Comparison of ENCODE assay signal across 8 cellular contexts in the genomic region with DNA sequence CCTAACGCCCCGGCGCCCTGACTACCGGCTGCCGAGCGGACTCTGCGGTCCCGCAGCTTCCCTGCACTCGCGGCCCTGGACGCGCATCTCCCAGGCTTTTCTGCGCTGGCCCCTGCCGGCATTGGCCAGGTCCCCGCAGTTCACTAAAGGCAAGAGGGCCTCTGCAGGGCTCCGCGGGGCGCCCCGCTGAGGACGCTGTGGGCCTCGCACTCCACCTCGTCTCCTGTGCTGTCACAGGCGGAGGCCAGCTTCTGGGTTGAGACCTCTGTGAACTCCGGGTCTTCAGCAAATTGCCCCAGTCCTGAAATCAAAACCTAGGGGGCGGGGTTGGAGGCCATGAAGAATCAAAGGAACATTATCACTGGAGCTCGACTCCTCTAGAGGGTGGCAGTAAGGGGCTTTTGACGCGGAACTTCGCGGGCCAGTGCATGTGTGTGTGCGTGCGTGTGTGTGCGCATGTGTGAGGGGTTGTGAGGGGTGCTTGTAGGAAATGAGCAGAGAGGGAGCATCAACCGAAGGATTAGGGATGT.
A peak's percentile ranks its signal among the peaks of the same experiment; 100 is the strongest.
DNase-seq lines count a peak whose midpoint lies in the region; ATAC-seq and TF ChIP-seq lines count a peak whose summit lies in the region.

No MANE protein-coding gene starts in this region.

- peaks cover 37 to 64% of the 10 kb centered on the region in 2 donors for H3K27me3 Mint-ChIP-seq in T-cell
- H3K27me3 Mint-ChIP-seq in memory B cell, result peaks cover 17% of the 10 kb centered on the region

- peak overlapping the region; percentile 81 to 93 (median 87) for H3K4me3 Mint-ChIP-seq in T-cell
- peak overlapping the region; percentile 97 for H3K4me3 Mint-ChIP-seq in memory B cell

- TF ChIP-seq CTCF in colonic mucosa (IDR thresholded peaks at IDR 0.05) (no peak), stomach (IDR thresholded peaks at IDR 0.05) (peak in 2 of 7 experiments; percentile 16 to 18)

- peak overlapping the region in 1 of 2 donors; percentile 62 for H3K27ac Mint-ChIP-seq in T-cell
- peak overlapping the region; percentile 54 for H3K27ac Mint-ChIP-seq in memory B cell

- WGBS in stomach, 5 donors, result 29 to 46% (median 39%) methylated on average over 25 to 34 of the region's 34 CpGs

- H3K4me1 Mint-ChIP-seq in T-cell (peaks cover 15 to 22% (median 20%) of the 10 kb centered on the region in 3 donors), memory B cell (peaks cover 8% of the 10 kb centered on the region)

- DNase-seq in T-cell (peak in 31 of 34 experiments; percentile 5 to 43 (median 18)), colonic mucosa (peak; percentile 44), memory B cell (ENCODE audit: low spot score in 2 of 2) (peak in 1 of 2 donors; percentile 39), stomach (peak; percentile 28), NCI-H2029 treated with DMSO at 0.1 percent for 48 hours (lab: John Stamatoyannopoulos, UW) (no peak), DMS153 (lab: John Stamatoyannopoulos, UW) (no peak), DMS79 (lab: John Stamatoyannopoulos, UW) (no peak)

- H3K4me1 ChIP-seq in colonic mucosa (no peaks in the 10 kb centered on the region), stomach (peaks cover 15 to 24% (median 19%) of the 10 kb centered on the region in 4 donors)

- no peak overlapping the region for H3K27ac ChIP-seq in colonic mucosa
- peak overlapping the region; percentile 64 to 81 (median 79) for H3K27ac ChIP-seq in stomach

- TF ChIP-seq POLR2A in stomach (IDR thresholded peaks at IDR 0.05), result no peak

- no peaks in the 10 kb centered on the region for H3K27me3 ChIP-seq in colonic mucosa
- H3K27me3 ChIP-seq in stomach, result peaks cover 0 to 19% (median 0%) of the 10 kb centered on the region in 3 donors

- POLR2A ChIA-PET in T-cell (lab: Charles Lee), result interaction anchor here in 1 of 2 donors (0.6 kb wide), 1 partner anchor 831 kb away, joined by 4 read pairs; no protein-coding TSS in a partner anchor

- ATAC-seq in GM19395 (IDR thresholded peaks at IDR 0.05; ENCODE audit: unreplicated experiment), result peak; percentile 33
- ATAC-seq in T-cell (replicated peaks in 1 of 4), result peak; percentile 69 to 89 (median 83)
- peak; percentile 89 for ATAC-seq in memory B cell (ENCODE audit: low read depth)

- CTCF ChIA-PET in T-cell (lab: Charles Lee), result interaction anchor here (0.6 to 1.2 kb wide), 2 partner anchors 12 to 64 kb away, joined by 4 to 5 read pairs; no protein-coding TSS in a partner anchor

- TF ChIP-seq EP300 in stomach (IDR thresholded peaks at IDR 0.05), result no peak

- intact Hi-C loops in colonic mucosa (cut with DNase I), result no loop called here
- intact Hi-C loops in stomach (cut with DNase I; ENCODE audit: low total_unique reads), result no loop called here

- H3K9me3 Mint-ChIP-seq in T-cell (no peaks in the 10 kb centered on the region), memory B cell (no peaks in the 10 kb centered on the region)

- no peaks in the 10 kb centered on the region for H3K36me3 Mint-ChIP-seq in T-cell
- no peaks in the 10 kb centered on the region for H3K36me3 Mint-ChIP-seq in memory B cell

- peak overlapping the region; percentile 47 to 73 for H3K9ac ChIP-seq in colonic mucosa (ENCODE audit: low read depth in 2 of 2, low read length in 2 of 2)

- H3K4me3 ChIP-seq in colonic mucosa (peak overlapping the region; percentile 41), stomach (peak overlapping the region; percentile 48 to 58 (median 52))

- H3K36me3 ChIP-seq in colonic mucosa (no peaks in the 10 kb centered on the region), stomach (no peaks in the 10 kb centered on the region)

- no peaks in the 10 kb centered on the region for H3K9me3 ChIP-seq in colonic mucosa
- H3K9me3 ChIP-seq in stomach, result no peaks in the 10 kb centered on the region

Comparison
In these comparisons a context has a peak if more than half of its experiments do, and no peak if none do; other contexts are left out.
1. ATAC-seq: peak in every context shown above with its lines; median percentile 89 in memory B cell; 83 in T-cell; 33 in GM19395.
2. DNase-seq: peak in T-cell (31 of 34), colonic mucosa (single experiment) and stomach (single experiment); none in NCI-H2029 treated with DMSO at 0.1 percent for 48 hours (single experiment), DMS153 (single experiment) and DMS79 (single experiment).